8 cellular contexts compared by ENCODE assay signal in genomic region chr4:38318737-38319455, GRCh38.
DNase-seq lines count a peak whose midpoint lies in the region; ATAC-seq and TF ChIP-seq lines count a peak whose summit lies in the region.

No MANE protein-coding gene starts in this region.

- no peaks in the 10 kb centered on the region for H3K9me3 Mint-ChIP-seq in activated T-helper 17 cell treated with anti-CD3 and anti-CD28 coated beads, Interleukin-2, amount 50 U/mL, for 72 hours
- H3K9me3 Mint-ChIP-seq in naive thymus-derived CD4-positive, alpha-beta T cell, result no peaks in the 10 kb centered on the region

- H3K27me3 ChIP-seq in Panc1 (ENCODE audit: control insufficient read depth, insufficient read depth, low read length) (no peaks in the 10 kb centered on the region), fibroblast of lung (ENCODE audit: control insufficient read depth, insufficient read depth, low read length) (no peaks in the 10 kb centered on the region)
- no peaks in the 10 kb centered on the region for H3K27me3 ChIP-seq in naive thymus-derived CD4-positive, alpha-beta T cell (ENCODE audit: control insufficient read depth in 2 of 2, insufficient read depth in 2 of 2, low read length in 2 of 2)

- CTCF ChIA-PET in Panc1 (lab: Charles Lee), result interaction anchor here (0.6 to 0.7 kb wide), 3 partner anchors 8 to 400 kb away, joined by 3 to 14 read pairs (median 4); no protein-coding TSS in a partner anchor
- CTCF ChIA-PET in naive thymus-derived CD4-positive, alpha-beta T cell (lab: Charles Lee), result interaction anchor here (0.6 to 3.6 kb wide), 27 partner anchors 8 to 410 kb away, joined by 3 to 68 read pairs (median 4); no protein-coding TSS in a partner anchor

- H3K27ac Mint-ChIP-seq in activated T-helper 17 cell treated with anti-CD3 and anti-CD28 coated beads, Interleukin-2, amount 50 U/mL, for 72 hours, result peak overlapping the region; percentile 82
- peak overlapping the region; percentile 87 to 98 (median 94) for H3K27ac Mint-ChIP-seq in naive thymus-derived CD4-positive, alpha-beta T cell

- H3K36me3 ChIP-seq in Panc1 (ENCODE audit: control insufficient read depth, insufficient read depth, low read length) (no peaks in the 10 kb centered on the region), fibroblast of lung (ENCODE audit: control insufficient read depth, insufficient read depth, low read length) (no peaks in the 10 kb centered on the region)
- no peaks in the 10 kb centered on the region for H3K36me3 ChIP-seq in naive thymus-derived CD4-positive, alpha-beta T cell (ENCODE audit: control insufficient read depth in 2 of 3, insufficient read depth in 3 of 3, low read length in 3 of 3)

- intact Hi-C loops in Panc1 (cut with micrococcal nuclease; ENCODE audit: unreplicated experiment), result no loop called here
- intact Hi-C loops in naive thymus-derived CD4-positive, alpha-beta T cell (cut with micrococcal nuclease), result loop anchor here (1.0 to 10.0 kb wide), 13 partner anchors 9 to 1046 kb away; partner anchors contain the start of genes KLF3 (in 1 of the 2), RFC1 (in 1 of the 2) and TLR6 (in 1 of the 2)

- no TSS peak for BruUV-seq in Panc1 (replicated peaks; lab: Mats Ljungman, UMichigan)

- H3K27ac ChIP-seq in Panc1 (ENCODE audit: low read length), result peak overlapping the region; percentile 73
- peak overlapping the region; percentile 55 for H3K27ac ChIP-seq in fibroblast of lung (ENCODE audit: insufficient read depth, low read length)
- H3K27ac ChIP-seq in naive thymus-derived CD4-positive, alpha-beta T cell (ENCODE audit: low read depth, low read length), result peak overlapping the region; percentile 68

- H3K9ac ChIP-seq in fibroblast of lung (ENCODE audit: insufficient read depth, low read length), result no peak overlapping the region

- in situ Hi-C loops in Panc1 (cut with HindIII; ENCODE audit: low pct_unique_long_range_greater_than_20kb, low sequenced_read_pairs), result no loop called here

- peak overlapping the region; percentile 15 to 35; a peak in 3 of 4 replicates for H3K4me3 ChIP-seq in Panc1 (ENCODE audit: low read depth in 2 of 2, low read length in 2 of 2)
- peak overlapping the region in 2 of 4 experiments; percentile 14 to 20 for H3K4me3 ChIP-seq in fibroblast of lung (replicated peaks in 1 of 4; ENCODE audit: control extremely low read depth in 1 of 4, insufficient read depth in 1 of 4, low read depth in 3 of 4, low read length in 4 of 4)
- H3K4me3 ChIP-seq in naive thymus-derived CD4-positive, alpha-beta T cell (ENCODE audit: low read length), result peak overlapping the region; percentile 38

- TF ChIP-seq EP300 in Ishikawa (IDR thresholded peaks at IDR 0.05; ENCODE audit: borderline replicate concordance), result peak; percentile 40; the same call in 1 of the 2 replicates

- POLR2A ChIA-PET in Panc1 (lab: Charles Lee), result interaction anchor here (0.6 kb wide), 1 partner anchor 129 kb away, joined by 7 read pairs; no protein-coding TSS in a partner anchor
- POLR2A ChIA-PET in naive thymus-derived CD4-positive, alpha-beta T cell (lab: Charles Lee), result interaction anchor here (0.6 to 6.3 kb wide), 15 partner anchors 9 to 357 kb away, joined by 3 to 59 read pairs (median 10); no protein-coding TSS in a partner anchor

- TF ChIP-seq CTCF in Panc1 (IDR thresholded peaks at IDR 0.05) (no peak), fibroblast of lung (conservative IDR thresholded peaks at IDR 0.05 in 1 of 2, IDR thresholded peaks at IDR 0.05 in 1 of 2; ENCODE audit: low read depth in 1 of 2, low read length in 2 of 2) (no peak)

- ATAC-seq in GM21723 (IDR thresholded peaks at IDR 0.05; ENCODE audit: unreplicated experiment), result peak; percentile 89
- ATAC-seq in Panc1, result peak; percentile 95
- ATAC-seq in activated T-helper 17 cell treated with anti-CD3 and anti-CD28 coated beads, Interleukin-2, amount 50 U/mL, for 72 hours (replicated peaks), result peak; percentile 93
- ATAC-seq in naive thymus-derived CD4-positive, alpha-beta T cell, result peak; percentile 80

- H3K27me3 Mint-ChIP-seq in activated T-helper 17 cell treated with anti-CD3 and anti-CD28 coated beads, Interleukin-2, amount 50 U/mL, for 72 hours, result no peaks in the 10 kb centered on the region
- H3K27me3 Mint-ChIP-seq in naive thymus-derived CD4-positive, alpha-beta T cell, result peaks cover 0 to 15% (median 0%) of the 10 kb centered on the region in 5 donors

- peak; percentile 1; the same call in 1 of the 2 replicates for TF ChIP-seq RAD21 in Ishikawa (IDR thresholded peaks at IDR 0.05; ENCODE audit: low read depth)

- H3K4me1 Mint-ChIP-seq in activated T-helper 17 cell treated with anti-CD3 and anti-CD28 coated beads, Interleukin-2, amount 50 U/mL, for 72 hours, result peaks cover 8% of the 10 kb centered on the region
- H3K4me1 Mint-ChIP-seq in naive thymus-derived CD4-positive, alpha-beta T cell, result peaks cover 31 to 70% (median 63%) of the 10 kb centered on the region in 7 donors

- DNase-seq in DMS79 (lab: John Stamatoyannopoulos, UW) (peak; percentile 36), Panc1 (ENCODE audit: low read depth, low spot score) (peak; percentile 43), fibroblast of lung (ENCODE audit: low read depth in 2 of 2) (peak; percentile 97 to 98)
- peak in 8 of 9 donors; percentile 29 to 66 (median 38) for DNase-seq in naive thymus-derived CD4-positive, alpha-beta T cell
- DNase-seq in stimulated activated naive CD4-positive, alpha-beta T cell treated with Interleukin-2 at 50 U/mL for 16 hours (lab: John Stamatoyannopoulos, UW), result peak; percentile 68

- H3K36me3 Mint-ChIP-seq in activated T-helper 17 cell treated with anti-CD3 and anti-CD28 coated beads, Interleukin-2, amount 50 U/mL, for 72 hours (ENCODE audit: low read depth), result no peaks in the 10 kb centered on the region
- no peaks in the 10 kb centered on the region for H3K36me3 Mint-ChIP-seq in naive thymus-derived CD4-positive, alpha-beta T cell

- H3K79me2 ChIP-seq in fibroblast of lung (ENCODE audit: control insufficient read depth, insufficient read depth, low read length), result no peaks in the 10 kb centered on the region

- H3K9me3 ChIP-seq in Panc1 (ENCODE audit: control insufficient read depth, insufficient read depth, low read depth, low read length), result no peaks in the 10 kb centered on the region
- no peaks in the 10 kb centered on the region for H3K9me3 ChIP-seq in fibroblast of lung (ENCODE audit: control insufficient read depth, insufficient read depth, low read depth, low read length)
- no peaks in the 10 kb centered on the region for H3K9me3 ChIP-seq in naive thymus-derived CD4-positive, alpha-beta T cell (ENCODE audit: control insufficient read depth in 2 of 3, low read length in 3 of 3)

- no peaks in the 10 kb centered on the region for H4K20me1 ChIP-seq in fibroblast of lung (ENCODE audit: control insufficient read depth, extremely low read depth, insufficient read depth, low read length)

- peaks cover 4% of the 10 kb centered on the region for H3K4me1 ChIP-seq in Panc1 (ENCODE audit: control insufficient read depth, insufficient read depth, low read length)
- H3K4me1 ChIP-seq in fibroblast of lung (ENCODE audit: control insufficient read depth, extremely low read depth, insufficient read depth, low read length), result peaks cover 7% of the 10 kb centered on the region
- H3K4me1 ChIP-seq in naive thymus-derived CD4-positive, alpha-beta T cell (ENCODE audit: control insufficient read depth in 2 of 2, insufficient read depth in 2 of 2, low read length in 2 of 2), result peaks cover 19 to 34% of the 10 kb centered on the region in 2 donors

- peak overlapping the region; percentile 27 for H3K4me2 ChIP-seq in fibroblast of lung (ENCODE audit: extremely low read depth, insufficient read depth, low read length)

- peak overlapping the region; percentile 25 for H2AFZ ChIP-seq in fibroblast of lung (ENCODE audit: low read length)

- peak overlapping the region; percentile 86 for H3K4me3 Mint-ChIP-seq in activated T-helper 17 cell treated with anti-CD3 and anti-CD28 coated beads, Interleukin-2, amount 50 U/mL, for 72 hours
- peak overlapping the region; percentile 80 to 95 (median 88) for H3K4me3 Mint-ChIP-seq in naive thymus-derived CD4-positive, alpha-beta T cell

TF ChIP-seq in Ishikawa, 13 proteins besides CTCF, POLR2A, EP300 and RAD21 (continues in another document):
- TF ChIP-seq NFIC (IDR thresholded peaks at IDR 0.05), result 0 out of 2 replicates have a peak, but pooled peaks have one; percentile 9
- no peak for TF ChIP-seq ZBTB7A (IDR thresholded peaks at IDR 0.05; ENCODE audit: low read depth)
- TF ChIP-seq CEBPB (IDR thresholded peaks at IDR 0.05), result no peak
- TF ChIP-seq EGR1 (IDR thresholded peaks at IDR 0.05), result no peak
- TF ChIP-seq USF1 (IDR thresholded peaks at IDR 0.05), result no peak
- no peak; the same call in 1 of the 2 replicates for TF ChIP-seq TEAD4 (IDR thresholded peaks at IDR 0.05)
- peak; percentile 79 for TF ChIP-seq MAX (IDR thresholded peaks at IDR 0.05)
- TF ChIP-seq TCF12 (IDR thresholded peaks at IDR 0.05; ENCODE audit: low read depth), result peak; percentile 66; the same call in 1 of the 2 replicates
- no peak for TF ChIP-seq YY1 (IDR thresholded peaks at IDR 0.05; ENCODE audit: low read depth)
- no peak for TF ChIP-seq CREB1 (IDR thresholded peaks at IDR 0.05; ENCODE audit: low read depth)
- TF ChIP-seq FOXM1 (IDR thresholded peaks at IDR 0.05; ENCODE audit: borderline replicate concordance, low read depth), result no peak; the same call in 1 of the 2 replicates

Comparison
In these comparisons a context has a peak if more than half of its experiments do, and no peak if none do; other contexts are left out.
1. DNase-seq: peak in every context shown above with its lines; median percentile 98 in fibroblast of lung; 68 in stimulated activated naive CD4-positive, alpha-beta T cell treated with Interleukin-2 at 50 U/mL for 16 hours; 43 in Panc1; 38 in naive thymus-derived CD4-positive, alpha-beta T cell; 36 in DMS79.